ENCODE assay signal across 1 cellular context in the genomic region with DNA sequence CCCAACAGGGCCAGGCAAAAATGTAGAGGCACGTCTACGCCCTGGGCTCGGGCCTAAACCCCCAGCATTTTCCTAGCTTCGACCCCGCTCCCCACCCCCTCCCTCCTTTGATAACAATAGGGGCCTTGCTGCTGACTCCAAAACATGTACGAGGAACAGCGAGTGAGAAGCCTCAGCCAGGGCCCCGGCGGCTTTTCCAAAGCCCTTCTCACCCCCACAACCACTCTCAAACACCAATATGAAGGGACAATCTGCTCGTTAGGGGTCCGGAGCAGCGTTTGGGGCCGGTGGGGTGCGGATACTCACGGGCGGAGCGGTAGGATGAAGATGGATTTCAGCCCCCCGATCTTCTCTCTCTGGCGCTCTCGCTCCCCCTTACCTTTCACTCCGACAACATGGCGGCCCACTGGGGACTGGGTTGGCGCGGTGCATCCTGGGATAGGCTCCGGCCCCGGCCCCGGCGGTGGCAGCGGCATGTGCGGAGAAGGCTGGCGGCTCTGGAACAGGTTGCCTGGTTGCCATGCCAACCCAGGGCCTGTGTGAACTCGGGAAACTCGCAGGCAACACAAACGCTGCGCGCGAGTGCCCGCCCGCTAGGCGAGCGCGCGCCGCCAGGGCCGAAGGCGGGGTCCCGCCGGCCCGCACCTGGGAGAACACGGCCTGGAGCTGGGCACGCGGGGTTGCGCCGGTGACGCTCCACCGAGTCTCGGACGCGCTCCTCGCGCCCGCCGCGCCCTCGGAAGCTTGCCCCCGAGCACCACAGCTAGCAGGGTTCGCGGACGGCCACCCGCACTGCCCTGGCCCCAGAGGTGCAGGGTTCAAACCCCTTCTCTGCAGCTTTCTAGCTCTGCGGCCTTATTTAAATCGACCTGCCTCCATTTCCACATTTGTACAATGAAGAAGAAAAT.
TF ChIP-seq lines count a peak whose summit lies in the region.

A gene with protein sequence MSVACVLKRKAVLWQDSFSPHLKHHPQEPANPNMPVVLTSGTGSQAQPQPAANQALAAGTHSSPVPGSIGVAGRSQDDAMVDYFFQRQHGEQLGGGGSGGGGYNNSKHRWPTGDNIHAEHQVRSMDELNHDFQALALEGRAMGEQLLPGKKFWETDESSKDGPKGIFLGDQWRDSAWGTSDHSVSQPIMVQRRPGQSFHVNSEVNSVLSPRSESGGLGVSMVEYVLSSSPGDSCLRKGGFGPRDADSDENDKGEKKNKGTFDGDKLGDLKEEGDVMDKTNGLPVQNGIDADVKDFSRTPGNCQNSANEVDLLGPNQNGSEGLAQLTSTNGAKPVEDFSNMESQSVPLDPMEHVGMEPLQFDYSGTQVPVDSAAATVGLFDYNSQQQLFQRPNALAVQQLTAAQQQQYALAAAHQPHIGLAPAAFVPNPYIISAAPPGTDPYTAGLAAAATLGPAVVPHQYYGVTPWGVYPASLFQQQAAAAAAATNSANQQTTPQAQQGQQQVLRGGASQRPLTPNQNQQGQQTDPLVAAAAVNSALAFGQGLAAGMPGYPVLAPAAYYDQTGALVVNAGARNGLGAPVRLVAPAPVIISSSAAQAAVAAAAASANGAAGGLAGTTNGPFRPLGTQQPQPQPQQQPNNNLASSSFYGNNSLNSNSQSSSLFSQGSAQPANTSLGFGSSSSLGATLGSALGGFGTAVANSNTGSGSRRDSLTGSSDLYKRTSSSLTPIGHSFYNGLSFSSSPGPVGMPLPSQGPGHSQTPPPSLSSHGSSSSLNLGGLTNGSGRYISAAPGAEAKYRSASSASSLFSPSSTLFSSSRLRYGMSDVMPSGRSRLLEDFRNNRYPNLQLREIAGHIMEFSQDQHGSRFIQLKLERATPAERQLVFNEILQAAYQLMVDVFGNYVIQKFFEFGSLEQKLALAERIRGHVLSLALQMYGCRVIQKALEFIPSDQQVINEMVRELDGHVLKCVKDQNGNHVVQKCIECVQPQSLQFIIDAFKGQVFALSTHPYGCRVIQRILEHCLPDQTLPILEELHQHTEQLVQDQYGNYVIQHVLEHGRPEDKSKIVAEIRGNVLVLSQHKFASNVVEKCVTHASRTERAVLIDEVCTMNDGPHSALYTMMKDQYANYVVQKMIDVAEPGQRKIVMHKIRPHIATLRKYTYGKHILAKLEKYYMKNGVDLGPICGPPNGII (minus strand): TSS at position 408 of the 908 bp plus-strand sequence. CDS start 6,151 bp downstream, outside the sequence.

TF ChIP-seq in HepG2, 621 proteins besides CTCF, POLR2A, EP300 and RAD21 (continued from another document and continues in another):
- TF ChIP-seq, protein P1, sequence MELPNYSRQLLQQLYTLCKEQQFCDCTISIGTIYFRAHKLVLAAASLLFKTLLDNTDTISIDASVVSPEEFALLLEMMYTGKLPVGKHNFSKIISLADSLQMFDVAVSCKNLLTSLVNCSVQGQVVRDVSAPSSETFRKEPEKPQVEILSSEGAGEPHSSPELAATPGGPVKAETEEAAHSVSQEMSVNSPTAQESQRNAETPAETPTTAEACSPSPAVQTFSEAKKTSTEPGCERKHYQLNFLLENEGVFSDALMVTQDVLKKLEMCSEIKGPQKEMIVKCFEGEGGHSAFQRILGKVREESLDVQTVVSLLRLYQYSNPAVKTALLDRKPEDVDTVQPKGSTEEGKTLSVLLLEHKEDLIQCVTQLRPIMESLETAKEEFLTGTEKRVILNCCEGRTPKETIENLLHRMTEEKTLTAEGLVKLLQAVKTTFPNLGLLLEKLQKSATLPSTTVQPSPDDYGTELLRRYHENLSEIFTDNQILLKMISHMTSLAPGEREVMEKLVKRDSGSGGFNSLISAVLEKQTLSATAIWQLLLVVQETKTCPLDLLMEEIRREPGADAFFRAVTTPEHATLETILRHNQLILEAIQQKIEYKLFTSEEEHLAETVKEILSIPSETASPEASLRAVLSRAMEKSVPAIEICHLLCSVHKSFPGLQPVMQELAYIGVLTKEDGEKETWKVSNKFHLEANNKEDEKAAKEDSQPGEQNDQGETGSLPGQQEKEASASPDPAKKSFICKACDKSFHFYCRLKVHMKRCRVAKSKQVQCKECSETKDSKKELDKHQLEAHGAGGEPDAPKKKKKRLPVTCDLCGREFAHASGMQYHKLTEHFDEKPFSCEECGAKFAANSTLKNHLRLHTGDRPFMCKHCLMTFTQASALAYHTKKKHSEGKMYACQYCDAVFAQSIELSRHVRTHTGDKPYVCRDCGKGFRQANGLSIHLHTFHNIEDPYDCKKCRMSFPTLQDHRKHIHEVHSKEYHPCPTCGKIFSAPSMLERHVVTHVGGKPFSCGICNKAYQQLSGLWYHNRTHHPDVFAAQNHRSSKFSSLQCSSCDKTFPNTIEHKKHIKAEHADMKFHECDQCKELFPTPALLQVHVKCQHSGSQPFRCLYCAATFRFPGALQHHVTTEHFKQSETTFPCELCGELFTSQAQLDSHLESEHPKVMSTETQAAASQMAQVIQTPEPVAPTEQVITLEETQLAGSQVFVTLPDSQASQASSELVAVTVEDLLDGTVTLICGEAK (IDR thresholded peaks at IDR 0.05), result no peak
- TF ChIP-seq, protein P1 (CRISPR knock-in tag; IDR thresholded peaks at IDR 0.05), result peak; percentile 67; the same call in 1 of the 2 replicates
- TF ChIP-seq MEF2D (CRISPR knock-in tag; IDR thresholded peaks at IDR 0.05) (no peak), RXRB (CRISPR knock-in tag; IDR thresholded peaks at IDR 0.05; ENCODE audit: borderline replicate concordance) (no peak; the same call in 1 of the 2 replicates), ZNF547 (CRISPR knock-in tag; IDR thresholded peaks at IDR 0.05) (peak; percentile 28; the same call in 1 of the 2 replicates), ZNF841 (CRISPR knock-in tag; IDR thresholded peaks at IDR 0.05; ENCODE audit: borderline replicate concordance) (no peak), ZNF263 (CRISPR knock-in tag; IDR thresholded peaks at IDR 0.05) (peak; percentile 10; the same call in 1 of the 2 replicates), TBX2 (CRISPR knock-in tag; IDR thresholded peaks at IDR 0.05; ENCODE audit: borderline replicate concordance) (peak; percentile 71; the same call in 1 of the 2 replicates), SMYD3 (CRISPR knock-in tag; IDR thresholded peaks at IDR 0.05) (0 out of 2 replicates have a peak, but pooled peaks have one; percentile 41), ZNF839 (CRISPR knock-in tag; IDR thresholded peaks at IDR 0.05; ENCODE audit: borderline replicate concordance) (no peak), ZNF619 (CRISPR knock-in tag; IDR thresholded peaks at IDR 0.05) (no peak), SSRP1 (CRISPR knock-in tag; IDR thresholded peaks at IDR 0.05) (no peak), FOXO1 (CRISPR knock-in tag; IDR thresholded peaks at IDR 0.05) (no peak; the same call in 1 of the 2 replicates), TRIM24 (CRISPR knock-in tag; IDR thresholded peaks at IDR 0.05) (no peak)
- TF ChIP-seq, protein P2, sequence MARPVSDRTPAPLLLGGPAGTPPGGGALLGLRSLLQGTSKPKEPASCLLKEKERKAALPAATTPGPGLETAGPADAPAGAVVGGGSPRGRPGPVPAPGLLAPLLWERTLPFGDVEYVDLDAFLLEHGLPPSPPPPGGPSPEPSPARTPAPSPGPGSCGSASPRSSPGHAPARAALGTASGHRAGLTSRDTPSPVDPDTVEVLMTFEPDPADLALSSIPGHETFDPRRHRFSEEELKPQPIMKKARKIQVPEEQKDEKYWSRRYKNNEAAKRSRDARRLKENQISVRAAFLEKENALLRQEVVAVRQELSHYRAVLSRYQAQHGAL (CRISPR knock-in tag; IDR thresholded peaks at IDR 0.05; ENCODE audit: not compliant biosample characterization), result no peak
- TF ChIP-seq, protein P3, sequence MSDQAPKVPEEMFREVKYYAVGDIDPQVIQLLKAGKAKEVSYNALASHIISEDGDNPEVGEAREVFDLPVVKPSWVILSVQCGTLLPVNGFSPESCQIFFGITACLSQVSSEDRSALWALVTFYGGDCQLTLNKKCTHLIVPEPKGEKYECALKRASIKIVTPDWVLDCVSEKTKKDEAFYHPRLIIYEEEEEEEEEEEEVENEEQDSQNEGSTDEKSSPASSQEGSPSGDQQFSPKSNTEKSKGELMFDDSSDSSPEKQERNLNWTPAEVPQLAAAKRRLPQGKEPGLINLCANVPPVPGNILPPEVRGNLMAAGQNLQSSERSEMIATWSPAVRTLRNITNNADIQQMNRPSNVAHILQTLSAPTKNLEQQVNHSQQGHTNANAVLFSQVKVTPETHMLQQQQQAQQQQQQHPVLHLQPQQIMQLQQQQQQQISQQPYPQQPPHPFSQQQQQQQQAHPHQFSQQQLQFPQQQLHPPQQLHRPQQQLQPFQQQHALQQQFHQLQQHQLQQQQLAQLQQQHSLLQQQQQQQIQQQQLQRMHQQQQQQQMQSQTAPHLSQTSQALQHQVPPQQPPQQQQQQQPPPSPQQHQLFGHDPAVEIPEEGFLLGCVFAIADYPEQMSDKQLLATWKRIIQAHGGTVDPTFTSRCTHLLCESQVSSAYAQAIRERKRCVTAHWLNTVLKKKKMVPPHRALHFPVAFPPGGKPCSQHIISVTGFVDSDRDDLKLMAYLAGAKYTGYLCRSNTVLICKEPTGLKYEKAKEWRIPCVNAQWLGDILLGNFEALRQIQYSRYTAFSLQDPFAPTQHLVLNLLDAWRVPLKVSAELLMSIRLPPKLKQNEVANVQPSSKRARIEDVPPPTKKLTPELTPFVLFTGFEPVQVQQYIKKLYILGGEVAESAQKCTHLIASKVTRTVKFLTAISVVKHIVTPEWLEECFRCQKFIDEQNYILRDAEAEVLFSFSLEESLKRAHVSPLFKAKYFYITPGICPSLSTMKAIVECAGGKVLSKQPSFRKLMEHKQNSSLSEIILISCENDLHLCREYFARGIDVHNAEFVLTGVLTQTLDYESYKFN (CRISPR knock-in tag; conservative IDR thresholded peaks at IDR 0.05), result peak; percentile 55
- TF ChIP-seq, protein P4, sequence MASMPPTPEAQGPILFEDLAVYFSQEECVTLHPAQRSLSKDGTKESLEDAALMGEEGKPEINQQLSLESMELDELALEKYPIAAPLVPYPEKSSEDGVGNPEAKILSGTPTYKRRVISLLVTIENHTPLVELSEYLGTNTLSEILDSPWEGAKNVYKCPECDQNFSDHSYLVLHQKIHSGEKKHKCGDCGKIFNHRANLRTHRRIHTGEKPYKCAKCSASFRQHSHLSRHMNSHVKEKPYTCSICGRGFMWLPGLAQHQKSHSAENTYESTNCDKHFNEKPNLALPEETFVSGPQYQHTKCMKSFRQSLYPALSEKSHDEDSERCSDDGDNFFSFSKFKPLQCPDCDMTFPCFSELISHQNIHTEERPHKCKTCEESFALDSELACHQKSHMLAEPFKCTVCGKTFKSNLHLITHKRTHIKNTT (CRISPR knock-in tag; IDR thresholded peaks at IDR 0.05), result no peak
- TF ChIP-seq, protein P5, sequence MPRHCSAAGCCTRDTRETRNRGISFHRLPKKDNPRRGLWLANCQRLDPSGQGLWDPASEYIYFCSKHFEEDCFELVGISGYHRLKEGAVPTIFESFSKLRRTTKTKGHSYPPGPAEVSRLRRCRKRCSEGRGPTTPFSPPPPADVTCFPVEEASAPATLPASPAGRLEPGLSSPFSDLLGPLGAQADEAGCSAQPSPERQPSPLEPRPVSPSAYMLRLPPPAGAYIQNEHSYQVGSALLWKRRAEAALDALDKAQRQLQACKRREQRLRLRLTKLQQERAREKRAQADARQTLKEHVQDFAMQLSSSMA (CRISPR knock-in tag; IDR thresholded peaks at IDR 0.05), result no peak
- TF ChIP-seq, protein P6, sequence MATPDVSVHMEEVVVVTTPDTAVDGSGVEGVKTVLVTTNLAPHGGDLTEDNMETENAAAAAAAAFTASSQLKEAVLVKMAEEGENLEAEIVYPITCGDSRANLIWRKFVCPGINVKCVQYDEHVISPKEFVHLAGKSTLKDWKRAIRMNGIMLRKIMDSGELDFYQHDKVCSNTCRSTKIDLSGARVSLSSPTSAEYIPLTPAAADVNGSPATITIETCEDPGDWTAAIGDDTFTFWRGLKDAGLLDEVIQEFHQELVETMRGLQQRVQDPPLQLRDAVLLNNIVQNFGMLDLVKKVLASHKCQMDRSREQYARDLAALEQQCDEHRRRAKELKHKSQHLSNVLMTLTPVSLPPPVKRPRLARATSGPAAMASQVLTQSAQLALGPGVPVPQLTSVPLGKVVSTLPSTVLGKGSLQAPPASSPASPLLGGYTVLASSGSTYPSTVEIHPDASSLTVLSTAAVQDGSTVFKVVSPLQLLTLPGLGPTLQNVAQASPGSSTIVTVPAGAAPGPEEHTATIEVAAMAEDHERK (CRISPR knock-in tag; IDR thresholded peaks at IDR 0.05; ENCODE audit: low read depth), result no peak
